ENCODE assay signal across 23 cellular contexts in the genomic region with DNA sequence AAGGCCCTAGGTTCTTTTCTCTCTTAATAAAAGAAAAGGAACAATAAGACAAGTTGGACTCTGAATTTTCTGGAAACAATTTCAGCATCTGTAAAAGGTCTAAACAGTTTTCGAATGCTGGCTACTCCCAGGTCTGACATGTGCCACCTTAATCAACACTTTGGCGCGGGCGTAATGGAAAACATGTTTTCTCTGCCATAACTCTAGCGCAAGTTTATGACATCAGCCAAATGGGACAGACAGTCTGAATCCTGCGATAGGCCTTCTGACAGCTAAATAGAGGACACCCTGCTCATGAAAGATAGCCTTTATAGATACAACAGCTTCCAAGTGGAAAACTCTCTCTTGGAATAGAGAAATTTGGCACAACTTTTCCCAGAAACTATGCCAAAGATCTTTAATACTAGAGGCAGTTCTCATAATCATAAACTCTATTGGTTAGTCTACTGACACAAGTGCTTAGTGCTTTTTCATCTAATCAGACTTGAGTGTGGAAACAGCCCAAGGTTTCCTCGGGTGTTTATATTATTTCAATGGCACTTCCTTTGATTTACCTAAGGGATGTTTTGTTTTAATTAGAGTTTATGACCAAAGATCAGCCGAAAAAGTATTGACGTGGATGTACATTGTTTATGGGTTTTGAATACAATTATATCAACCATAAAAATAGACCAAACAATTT.
DNase-seq lines count a peak whose midpoint lies in the region; ATAC-seq and TF ChIP-seq lines count a peak whose summit lies in the region.
"Had no signal": no experiment of that assay in that cellular context is flagged by ENCODE, and none has a peak within 500 bp of the region (broad histone marks: within the 10 kb centered on the region; RNA-seq: fewer than 3 reads in every experiment).

No MANE protein-coding gene starts in this region.

- no peak overlapping the region for H2BK12ac ChIP-seq in mesenchymal stem cell (ENCODE audit: low read length in 2 of 2)

- no peak overlapping the region for H3K14ac ChIP-seq in mesenchymal stem cell (ENCODE audit: low read length in 2 of 2)

- H3K9ac ChIP-seq in adipocyte (ENCODE audit: low read length), result no peak overlapping the region
- peak overlapping the region; percentile 62 for H3K9ac ChIP-seq in mesenchymal stem cell (ENCODE audit: low read length)

- H3K27ac ChIP-seq in gastroesophageal sphincter (peak overlapping the region; percentile 55 to 74 (median 68)), mesenchymal stem cell (ENCODE audit: low read length, poor library complexity, severe bottlenecking) (no peak overlapping the region), thoracic aorta (peak overlapping the region; percentile 40 to 57)
- H3K27ac ChIP-seq: body of pancreas, foreskin keratinocyte, psoas muscle had no signal

- H3K79me1 ChIP-seq in mesenchymal stem cell (replicated peaks; ENCODE audit: low read length, poor library complexity, severe bottlenecking), result no peaks in the 10 kb centered on the region

- H3K18ac ChIP-seq in mesenchymal stem cell (ENCODE audit: low read depth in 1 of 2, low read length in 2 of 2), result no peak overlapping the region

- H4K8ac ChIP-seq in mesenchymal stem cell (ENCODE audit: low read length), result no peak overlapping the region

- DNase-seq in adipocyte (ENCODE audit: low read depth), result no peak
- no peak for DNase-seq in mesenchymal stem cell
- DNase-seq in thoracic aorta (ENCODE audit: low spot score), result no peak
- DNase-seq in HPDE6-E6E7 (ENCODE audit: extremely low spot score), result no peak
- no peak for DNase-seq in amniotic stem cell (lab: John Stamatoyannopoulos, UW)
- no peak for DNase-seq in KG1 (lab: John Stamatoyannopoulos, UW)
- no peak for DNase-seq in retina
- DNase-seq: activated CD4-positive, alpha-beta T cell treated with anti-CD3 and anti-CD28 coated beads for 48 hours; activated CD8-positive, alpha-beta memory T cell treated with anti-CD3 and anti-CD28 coated beads, Interleukin-2, amount 10 ng/mL, durations not matched to agents 7 days and 5 days; body of pancreas; endodermal cell; foreskin keratinocyte; GOT3; NCI-H1694 treated with DMSO at 0.1 percent for 48 hours; NCI-H748 treated with DMSO at 0.1 percent for 48 hours; OCI-M1; SHP77; substantia nigra; T-cell had no signal

- H3K27me3 ChIP-seq in adipocyte (replicated peaks; ENCODE audit: control insufficient read depth, insufficient read depth, low read length) (no peaks in the 10 kb centered on the region), gastroesophageal sphincter (no peaks in the 10 kb centered on the region), mesenchymal stem cell (ENCODE audit: control insufficient read depth in 1 of 2, insufficient read depth in 1 of 2, low read length in 2 of 2) (no peaks in the 10 kb centered on the region), thoracic aorta (replicated peaks; ENCODE audit: insufficient read depth) (no peaks in the 10 kb centered on the region)
- H3K27me3 ChIP-seq: body of pancreas, foreskin keratinocyte had no signal

- H3K4ac ChIP-seq in mesenchymal stem cell (ENCODE audit: low read depth in 1 of 2, low read length in 2 of 2), result no peak overlapping the region

- no peak for TF ChIP-seq POLR2A in gastroesophageal sphincter (IDR thresholded peaks at IDR 0.05)

- H3K4me2 ChIP-seq in mesenchymal stem cell (ENCODE audit: low read length, poor library complexity, severe bottlenecking), result no peak overlapping the region

- ATAC-seq in gastroesophageal sphincter, result peak; percentile 74
- ATAC-seq in thoracic aorta (ENCODE audit: insufficient number of reproducible peaks, low FRiP score, low read depth), result peak; percentile 30
- ATAC-seq: activated CD8-positive, alpha-beta memory T cell treated with anti-CD3 and anti-CD28 coated beads, Interleukin-2, amount 10 ng/mL, durations not matched to agents 7 days and 5 days; body of pancreas; foreskin keratinocyte; GM12878; mucosa of descending colon; T-cell had no signal

- no peak overlapping the region for H2AK5ac ChIP-seq in mesenchymal stem cell (ENCODE audit: low read length, severe bottlenecking)

- H2AFZ ChIP-seq in mesenchymal stem cell (ENCODE audit: low read depth, low read length), result no peak overlapping the region

- H3K4me1 ChIP-seq in adipocyte (ENCODE audit: control insufficient read depth, insufficient read depth, low read length) (peaks cover 31% of the 10 kb centered on the region), gastroesophageal sphincter (peaks cover 4 to 35% (median 4%) of the 10 kb centered on the region in 3 donors), mesenchymal stem cell (ENCODE audit: control insufficient read depth, insufficient read depth, low read depth, low read length) (peaks cover 2% of the 10 kb centered on the region), thoracic aorta (ENCODE audit: control insufficient read depth in 1 of 2, low read depth in 2 of 2) (peaks cover 12 to 28% of the 10 kb centered on the region in 2 donors)

- no peak overlapping the region for H2BK15ac ChIP-seq in mesenchymal stem cell (ENCODE audit: low read depth, poor library complexity, severe bottlenecking)

- no peak overlapping the region for H4K91ac ChIP-seq in mesenchymal stem cell (ENCODE audit: low read length)

- peak overlapping the region; percentile 8 for H3K4me3 ChIP-seq in adipocyte (ENCODE audit: low read length)
- H3K4me3 ChIP-seq in gastroesophageal sphincter, result no peak overlapping the region
- H3K4me3 ChIP-seq in mesenchymal stem cell (ENCODE audit: insufficient read depth in 1 of 2, low read depth in 1 of 2, low read length in 2 of 2), result peak overlapping the region in 1 of 2 experiments; percentile 43
- H3K4me3 ChIP-seq in thoracic aorta, result peak overlapping the region; percentile 3
- H3K4me3 ChIP-seq: body of pancreas, GM12878, mucosa of descending colon, psoas muscle had no signal

- no peak overlapping the region for H2BK120ac ChIP-seq in mesenchymal stem cell (ENCODE audit: low read depth, low read length)

- TF ChIP-seq CTCF in gastroesophageal sphincter (IDR thresholded peaks at IDR 0.05) (no peak), thoracic aorta (IDR thresholded peaks at IDR 0.05) (no peak)

- no peaks in the 10 kb centered on the region for H3K9me3 ChIP-seq in adipocyte (ENCODE audit: control insufficient read depth, low read length)
- no peaks in the 10 kb centered on the region for H3K9me3 ChIP-seq in gastroesophageal sphincter
- no peaks in the 10 kb centered on the region for H3K9me3 ChIP-seq in mesenchymal stem cell (ENCODE audit: control insufficient read depth, low read length)
- no peaks in the 10 kb centered on the region for H3K9me3 ChIP-seq in thoracic aorta
- H3K9me3 ChIP-seq: body of pancreas, mucosa of descending colon, psoas muscle had no signal

- TF ChIP-seq EP300 in gastroesophageal sphincter (IDR thresholded peaks at IDR 0.05), result no peak

- H3K36me3 ChIP-seq in adipocyte (ENCODE audit: control insufficient read depth, insufficient read depth, low read length, severe bottlenecking), result no peaks in the 10 kb centered on the region
- H3K36me3 ChIP-seq in gastroesophageal sphincter, result no peaks in the 10 kb centered on the region
- no peaks in the 10 kb centered on the region for H3K36me3 ChIP-seq in mesenchymal stem cell (ENCODE audit: control insufficient read depth in 1 of 2, insufficient read depth in 2 of 2, low read depth in 1 of 2, low read length in 2 of 2)
- no peaks in the 10 kb centered on the region for H3K36me3 ChIP-seq in thoracic aorta

- WGBS in gastroesophageal sphincter (ENCODE audit: low coverage in 1 of 2), 2 donors, result 7 to 14% methylated on average over 9 of the region's 9 CpGs
- 94% methylated on average over 7 of the region's 9 CpGs for WGBS in mesenchymal stem cell

- H2BK5ac ChIP-seq in mesenchymal stem cell (ENCODE audit: low read depth, low read length, poor library complexity, severe bottlenecking), result no peak overlapping the region

- H3K23ac ChIP-seq in mesenchymal stem cell (ENCODE audit: low read length in 2 of 2), result no peak overlapping the region

Comparison
In these comparisons a context has a peak if more than half of its experiments do, and no peak if none do; other contexts are left out.
1. H3K4me3 ChIP-seq: peak in adipocyte (single experiment) and thoracic aorta (single experiment); none in gastroesophageal sphincter (0 of 2).